In the genomic region with DNA sequence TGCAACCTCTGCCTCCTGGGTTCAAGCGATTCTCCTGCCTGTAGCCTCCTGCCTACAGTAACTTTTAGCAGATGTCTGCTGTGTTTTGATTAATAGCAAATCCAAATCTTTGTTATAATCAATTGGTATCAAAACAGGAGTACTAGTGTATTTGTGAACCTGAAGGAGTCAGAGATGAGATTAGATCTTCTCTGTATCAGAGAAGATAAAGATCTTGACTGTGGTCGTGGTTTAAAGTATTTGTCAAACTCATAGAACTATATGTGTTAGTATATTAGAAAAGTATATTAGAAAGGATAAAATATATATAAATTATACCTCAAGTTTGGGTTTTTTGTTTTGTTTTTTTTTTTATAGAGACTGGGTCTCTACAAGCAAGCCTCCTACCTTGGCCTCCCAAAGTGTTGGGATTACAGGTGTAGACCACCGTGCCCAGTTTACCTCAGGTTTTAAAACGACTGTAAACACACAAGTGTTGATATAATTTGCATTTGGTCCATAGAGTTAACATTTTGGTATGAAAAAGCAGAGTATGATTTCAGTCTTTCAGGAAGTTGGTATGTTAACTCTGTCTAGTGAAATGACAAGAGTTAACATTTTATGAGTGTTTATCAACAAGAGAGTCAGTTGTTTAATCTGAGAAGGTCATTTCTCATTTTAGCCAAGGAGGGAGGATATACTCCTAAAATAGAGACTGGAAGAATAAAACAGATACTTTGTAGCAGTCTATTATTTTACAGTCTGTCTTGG, we compare ENCODE assay signal across 17 cellular contexts. TPM values are rescaled to one million over a fixed set of nuclear protein-coding genes. Genes with fewer than 3 reads are reported as not detected.
DNase-seq lines count a peak whose midpoint lies in the region; ATAC-seq and TF ChIP-seq lines count a peak whose summit lies in the region.
"Had no signal": no experiment of that assay in that cellular context is flagged by ENCODE, and none has a peak within 500 bp of the region (broad histone marks: within the 10 kb centered on the region; RNA-seq: fewer than 3 reads in every experiment).

No MANE protein-coding gene starts in this region.

- TF ChIP-seq CTCF in smooth muscle cell (IDR thresholded peaks at IDR 0.05; ENCODE audit: borderline replicate concordance, insufficient read depth, poor library complexity, severe bottlenecking) (no peak), lower leg skin (IDR thresholded peaks at IDR 0.05) (no peak)

- no peak overlapping the region for H3K4me3 Mint-ChIP-seq in activated CD8-positive, alpha-beta memory T cell treated with anti-CD3 and anti-CD28 coated beads, Interleukin-2, amount 10 ng/mL, durations not matched to agents 7 days and 5 days
- H3K4me3 Mint-ChIP-seq in T-helper 2 cell treated with Interferon-gamma antibody and Interleukin-4, amounts not matched to agents 5 μg/mL and 100 μg/mL, for 36 hours, result peak overlapping the region; percentile 45
- no peak overlapping the region for H3K4me3 Mint-ChIP-seq in CD4-positive, alpha-beta memory T cell
- H3K4me3 Mint-ChIP-seq: H9 had no signal

- H3K9ac ChIP-seq in smooth muscle cell (ENCODE audit: low read depth), result peak overlapping the region; percentile 11
- H3K9ac ChIP-seq: BLaER1 had no signal

- no peak overlapping the region for H3K4me3 ChIP-seq in smooth muscle cell
- H3K4me3 ChIP-seq in lower leg skin (ENCODE audit: low read depth, poor library complexity, severe bottlenecking), result no peak overlapping the region
- H3K4me3 ChIP-seq in CD4-positive, alpha-beta memory T cell (ENCODE audit: low read length in 2 of 2), result no peak overlapping the region
- H3K4me3 ChIP-seq: BLaER1, GM12878 had no signal

- H3K9me3 ChIP-seq in smooth muscle cell (replicated peaks; ENCODE audit: low read depth), result no peaks in the 10 kb centered on the region
- H3K9me3 ChIP-seq in CD4-positive, alpha-beta memory T cell (ENCODE audit: control insufficient read depth in 1 of 2, low read length in 2 of 2), result no peaks in the 10 kb centered on the region
- H3K9me3 ChIP-seq: BLaER1 had no signal

- H3K4me1 Mint-ChIP-seq in activated CD8-positive, alpha-beta memory T cell treated with anti-CD3 and anti-CD28 coated beads, Interleukin-2, amount 10 ng/mL, durations not matched to agents 7 days and 5 days, result peaks cover 20% of the 10 kb centered on the region
- peaks cover 23% of the 10 kb centered on the region for H3K4me1 Mint-ChIP-seq in T-helper 2 cell treated with Interferon-gamma antibody and Interleukin-4, amounts not matched to agents 5 μg/mL and 100 μg/mL, for 36 hours (ENCODE audit: low read depth)
- peaks cover 5 to 13% (median 9%) of the 10 kb centered on the region in 4 donors for H3K4me1 Mint-ChIP-seq in CD4-positive, alpha-beta memory T cell
- H3K4me1 Mint-ChIP-seq: H9 had no signal

- TF ChIP-seq POLR2A in lower leg skin (IDR thresholded peaks at IDR 0.05), result no peak

- CTCF ChIA-PET in activated CD8-positive, alpha-beta memory T cell treated with anti-CD3 and anti-CD28 coated beads, Interleukin-2, amount 10 ng/mL, durations not matched to agents 7 days and 5 days (lab: Charles Lee), result interaction anchor here (0.5 kb wide), 1 partner anchor 163 kb away, joined by 5 read pairs; no protein-coding TSS in a partner anchor
- CTCF ChIA-PET in CD4-positive, alpha-beta memory T cell (lab: Charles Lee; ENCODE audit: partially characterized antibody), result no interaction called here

- no peak for DNase-seq in activated CD8-positive, alpha-beta memory T cell treated with anti-CD3 and anti-CD28 coated beads, Interleukin-2, amount 10 ng/mL, durations not matched to agents 7 days and 5 days
- DNase-seq in activated CD8-positive, alpha-beta memory T cell treated with anti-CD3 and anti-CD28 coated beads for 24 hours, result no peak
- peak; percentile 10 for DNase-seq in ELR (ENCODE audit: low read depth)
- no peak for DNase-seq in T-helper 2 cell treated with Interferon-gamma antibody and Interleukin-4, amounts not matched to agents 5 μg/mL and 100 μg/mL, for 36 hours (ENCODE audit: low spot score)
- DNase-seq in smooth muscle cell (lab: John Stamatoyannopoulos, UW; ENCODE audit: unreplicated experiment), result no peak
- no peak for DNase-seq in lower leg skin (ENCODE audit: low spot score in 2 of 2)
- no peak for DNase-seq in CD4-positive, alpha-beta memory T cell
- DNase-seq: 8988T, AML-193, Calu3, DMS 273 treated with DMSO at 0.1 percent for 48 hours, GOT3, H9 had no signal

- H3K9me3 Mint-ChIP-seq in activated CD8-positive, alpha-beta memory T cell treated with anti-CD3 and anti-CD28 coated beads, Interleukin-2, amount 10 ng/mL, durations not matched to agents 7 days and 5 days (ENCODE audit: low read depth), result no peaks in the 10 kb centered on the region
- no peaks in the 10 kb centered on the region for H3K9me3 Mint-ChIP-seq in T-helper 2 cell treated with Interferon-gamma antibody and Interleukin-4, amounts not matched to agents 5 μg/mL and 100 μg/mL, for 36 hours
- no peaks in the 10 kb centered on the region for H3K9me3 Mint-ChIP-seq in CD4-positive, alpha-beta memory T cell

- H3K4me2 ChIP-seq in smooth muscle cell, result no peak overlapping the region

- H3F3A ChIP-seq in smooth muscle cell (ENCODE audit: low read depth), result no peaks in the 10 kb centered on the region

- no peak overlapping the region for H2AFZ ChIP-seq in smooth muscle cell (ENCODE audit: low read depth)

- peaks cover 57% of the 10 kb centered on the region for H4K20me1 ChIP-seq in smooth muscle cell (ENCODE audit: low read depth)

- ATAC-seq in activated CD8-positive, alpha-beta memory T cell treated with anti-CD3 and anti-CD28 coated beads, Interleukin-2, amount 10 ng/mL, durations not matched to agents 7 days and 5 days, result peak; percentile 36
- ATAC-seq in HG02798 (IDR thresholded peaks at IDR 0.05; ENCODE audit: poor library complexity, unreplicated experiment), result no peak

- peaks cover 5% of the 10 kb centered on the region for H3K36me3 ChIP-seq in smooth muscle cell (ENCODE audit: low read depth)
- no peaks in the 10 kb centered on the region for H3K36me3 ChIP-seq in CD4-positive, alpha-beta memory T cell (ENCODE audit: insufficient read depth, low read length)

- POLR2A ChIA-PET in CD4-positive, alpha-beta memory T cell (lab: Charles Lee; ENCODE audit: partially characterized antibody), result no interaction called here

- H3K79me2 ChIP-seq in smooth muscle cell (ENCODE audit: low read depth), result peaks cover 73% of the 10 kb centered on the region

- peaks cover 9% of the 10 kb centered on the region for H3K36me3 Mint-ChIP-seq in activated CD8-positive, alpha-beta memory T cell treated with anti-CD3 and anti-CD28 coated beads, Interleukin-2, amount 10 ng/mL, durations not matched to agents 7 days and 5 days
- peaks cover 15% of the 10 kb centered on the region for H3K36me3 Mint-ChIP-seq in T-helper 2 cell treated with Interferon-gamma antibody and Interleukin-4, amounts not matched to agents 5 μg/mL and 100 μg/mL, for 36 hours (ENCODE audit: low read depth)
- H3K36me3 Mint-ChIP-seq in CD4-positive, alpha-beta memory T cell, result peaks cover 9 to 21% of the 10 kb centered on the region in 2 donors

- H3K4me1 ChIP-seq in smooth muscle cell (ENCODE audit: low read depth), result no peaks in the 10 kb centered on the region
- peaks cover 14% of the 10 kb centered on the region for H3K4me1 ChIP-seq in CD4-positive, alpha-beta memory T cell (ENCODE audit: insufficient read depth, low read length)

- intact Hi-C loops in lower leg skin (cut with DNase I; ENCODE audit: low total_unique reads), result no loop called here
- intact Hi-C loops in CD4-positive, alpha-beta memory T cell (cut with micrococcal nuclease), result no loop called here

- H3K27me3 Mint-ChIP-seq in activated CD8-positive, alpha-beta memory T cell treated with anti-CD3 and anti-CD28 coated beads, Interleukin-2, amount 10 ng/mL, durations not matched to agents 7 days and 5 days, result no peaks in the 10 kb centered on the region
- H3K27me3 Mint-ChIP-seq in T-helper 2 cell treated with Interferon-gamma antibody and Interleukin-4, amounts not matched to agents 5 μg/mL and 100 μg/mL, for 36 hours (ENCODE audit: low read depth), result no peaks in the 10 kb centered on the region
- H3K27me3 Mint-ChIP-seq in CD4-positive, alpha-beta memory T cell, result no peaks in the 10 kb centered on the region

- H3K27me3 ChIP-seq in smooth muscle cell (ENCODE audit: low read depth), result no peaks in the 10 kb centered on the region
- H3K27me3 ChIP-seq in CD4-positive, alpha-beta memory T cell (ENCODE audit: insufficient read depth, low read length), result no peaks in the 10 kb centered on the region
- H3K27me3 ChIP-seq: BLaER1 had no signal

- 95% methylated on average over 4 of the region's 4 CpGs for WGBS in smooth muscle cell (ENCODE audit: low lambda C conversion rate)
- 83 to 86% methylated on average over 4 of the region's 4 CpGs for WGBS in lower leg skin, 2 donors

- no peak overlapping the region for H3K27ac Mint-ChIP-seq in activated CD8-positive, alpha-beta memory T cell treated with anti-CD3 and anti-CD28 coated beads, Interleukin-2, amount 10 ng/mL, durations not matched to agents 7 days and 5 days
- H3K27ac Mint-ChIP-seq in T-helper 2 cell treated with Interferon-gamma antibody and Interleukin-4, amounts not matched to agents 5 μg/mL and 100 μg/mL, for 36 hours, result no peak overlapping the region
- peak overlapping the region in 1 of 7 donors; percentile 25 for H3K27ac Mint-ChIP-seq in CD4-positive, alpha-beta memory T cell
- H3K27ac Mint-ChIP-seq: H9 had no signal

- peak overlapping the region; percentile 10 for H3K27ac ChIP-seq in smooth muscle cell (ENCODE audit: low read depth)
- no peak overlapping the region for H3K27ac ChIP-seq in CD4-positive, alpha-beta memory T cell (ENCODE audit: low read depth, low read length)
- H3K27ac ChIP-seq: BLaER1, HL-60 had no signal

RNA-seq across cellular contexts. Expression of gene RTF1, which starts 18.3 kb away (rescaled TPM):
- 10 to 100 TPM; 36.3 to 43.4 TPM for total RNA-seq in activated CD8-positive, alpha-beta memory T cell treated with anti-CD3 and anti-CD28 coated beads, Interleukin-2, amount 10 ng/mL, durations not matched to agents 7 days and 5 days
- total RNA-seq in smooth muscle cell, result 25.7 and 38.4 TPM in 2 replicates
- polyA plus RNA-seq in smooth muscle cell, result 68.1 and 92.8 TPM in 2 replicates
- 10 to 100 TPM; 23.4 to 73.0 (median 37.2) TPM for total RNA-seq in lower leg skin
- total RNA-seq in CD4-positive, alpha-beta memory T cell, result 10 to 100 TPM; 31.9 to 35.9 TPM
- polyA plus RNA-seq in CD4-positive, alpha-beta memory T cell, result 10 to 100 TPM in 1 of 2 donors, 1 to 10 TPM in 1; 7.4 to 29.6 TPM

RNA-seq across cellular contexts. Expression of gene NDUFAF1, which starts 32.9 kb away (rescaled TPM):
- total RNA-seq in activated CD8-positive, alpha-beta memory T cell treated with anti-CD3 and anti-CD28 coated beads, Interleukin-2, amount 10 ng/mL, durations not matched to agents 7 days and 5 days, result 10 to 100 TPM; 12.4 to 14.1 TPM
- total RNA-seq in smooth muscle cell (17.8 and 31.2 TPM in 2 replicates), lower leg skin (10 to 100 TPM in 3 of 4 donors, 1 to 10 TPM in 1; 9.6 to 16.8 (median 15.1) TPM)
- 20.1 and 28.2 TPM in 2 replicates for polyA plus RNA-seq in smooth muscle cell
- 10 to 100 TPM; 14.2 to 15.8 TPM for total RNA-seq in CD4-positive, alpha-beta memory T cell
- 10 to 100 TPM; 19.1 to 23.9 TPM for polyA plus RNA-seq in CD4-positive, alpha-beta memory T cell

RNA-seq across cellular contexts. Expression of gene ITPKA, which starts 58.5 kb away (rescaled TPM):
- total RNA-seq in activated CD8-positive, alpha-beta memory T cell treated with anti-CD3 and anti-CD28 coated beads, Interleukin-2, amount 10 ng/mL, durations not matched to agents 7 days and 5 days, result under 1 TPM in 1 of 2 experiments, not detected in 1; 0.52 TPM
- total RNA-seq in smooth muscle cell, result 2.8 and 5.8 TPM in 2 replicates
- 1.5 and 2.1 TPM in 2 replicates for polyA plus RNA-seq in smooth muscle cell
- total RNA-seq in lower leg skin, result 1 to 10 TPM in 2 of 4 donors, not detected in 2; 1.6 to 3.7 TPM
- under 1 TPM in 1 of 2 experiments, not detected in 1; 0.36 TPM for total RNA-seq in CD4-positive, alpha-beta memory T cell
- polyA plus RNA-seq in CD4-positive, alpha-beta memory T cell, result under 1 TPM; 0.23 to 0.46 TPM
